In genomic region chr14:22104971-22105641, GRCh38 we compare ENCODE assay signal across 24 cellular contexts.
DNase-seq lines count a peak whose midpoint lies in the region; ATAC-seq and TF ChIP-seq lines count a peak whose summit lies in the region.
"Had no signal": no experiment of that assay in that cellular context is flagged by ENCODE, and none has a peak within 500 bp of the region (broad histone marks: within the 10 kb centered on the region; RNA-seq: fewer than 3 reads in every experiment).

No MANE protein-coding gene starts in this region.

- WGBS in thymus, result 25% methylated on average over 8 of the region's 8 CpGs

- no peaks in the 10 kb centered on the region for H3K9me3 ChIP-seq in thymus (ENCODE audit: control insufficient read depth)
- H3K9me3 ChIP-seq: uterus had no signal

- H3K4me1 Mint-ChIP-seq in activated naive CD4-positive, alpha-beta T cell treated with anti-CD3 and anti-CD28 coated beads for 36 hours (ENCODE audit: low read depth), result peaks cover 26% of the 10 kb centered on the region
- H3K4me1 Mint-ChIP-seq in T-cell (peaks cover 0 to 19% (median 13%) of the 10 kb centered on the region in 3 donors), CD14-positive monocyte (peaks cover 1% of the 10 kb centered on the region)
- peaks cover 16% of the 10 kb centered on the region for H3K4me1 Mint-ChIP-seq in activated naive CD8-positive, alpha-beta T cell treated with anti-CD3 and anti-CD28 coated beads, Interleukin-2, amount 50 U/mL, for 24 hours

- H3K27me3 Mint-ChIP-seq in activated naive CD4-positive, alpha-beta T cell treated with anti-CD3 and anti-CD28 coated beads for 36 hours (ENCODE audit: low read depth), result no peaks in the 10 kb centered on the region
- H3K27me3 Mint-ChIP-seq in T-cell, result no peaks in the 10 kb centered on the region
- H3K27me3 Mint-ChIP-seq in activated naive CD8-positive, alpha-beta T cell treated with anti-CD3 and anti-CD28 coated beads, Interleukin-2, amount 50 U/mL, for 24 hours, result no peaks in the 10 kb centered on the region
- no peaks in the 10 kb centered on the region for H3K27me3 Mint-ChIP-seq in CD14-positive monocyte (ENCODE audit: low read depth in 3 of 3)

- peak overlapping the region; percentile 64 for H3K27ac ChIP-seq in thymus (ENCODE audit: low read depth)
- H3K27ac ChIP-seq: cardiac muscle cell, SK-N-MC, skin epidermis, uterus, WERI-Rb-1 had no signal

- CTCF ChIA-PET in activated naive CD4-positive, alpha-beta T cell treated with anti-CD3 and anti-CD28 coated beads for 36 hours (lab: Charles Lee), result interaction anchor here (0.7 to 1.8 kb wide), 3 partner anchors 22 to 601 kb away, joined by 3 to 8 read pairs (median 4); no protein-coding TSS in a partner anchor
- CTCF ChIA-PET in T-cell (lab: Charles Lee), result interaction anchor here in 1 of 2 donors (1.4 kb wide), 1 partner anchor 9 kb away, joined by 4 read pairs; no protein-coding TSS in a partner anchor

- peaks cover 25% of the 10 kb centered on the region for H3K4me1 ChIP-seq in thymus (ENCODE audit: control insufficient read depth, insufficient read depth, low read length)
- H3K4me1 ChIP-seq: uterus had no signal

- H3K27me3 ChIP-seq in thymus (ENCODE audit: control insufficient read depth, insufficient read depth), result no peaks in the 10 kb centered on the region
- H3K27me3 ChIP-seq: cardiac muscle cell, uterus had no signal

- peak overlapping the region; percentile 42 for H3K4me3 ChIP-seq in thymus (ENCODE audit: low read length)
- H3K4me3 ChIP-seq: cardiac muscle cell, SK-N-MC, skin epidermis, uterus had no signal

- peak in 3 of 4 experiments; percentile 12 to 43 (median 19) for ATAC-seq in T-cell (replicated peaks in 1 of 4)
- ATAC-seq in activated naive CD8-positive, alpha-beta T cell treated with anti-CD3 and anti-CD28 coated beads, Interleukin-2, amount 50 U/mL, for 24 hours, result peak; percentile 45
- ATAC-seq: left lobe of liver had no signal

- intact Hi-C loops in activated naive CD4-positive, alpha-beta T cell treated with anti-CD3 and anti-CD28 coated beads for 36 hours (cut with micrococcal nuclease), result loop anchor here (5.0 kb wide), 1 partner anchor 33 kb away; no protein-coding TSS in a partner anchor
- intact Hi-C loops in CD14-positive monocyte (cut with micrococcal nuclease), result no loop called here

- no peaks in the 10 kb centered on the region for H3K36me3 ChIP-seq in thymus (ENCODE audit: control insufficient read depth, insufficient read depth)
- H3K36me3 ChIP-seq: cardiac muscle cell, uterus, WERI-Rb-1 had no signal

- H3K27ac Mint-ChIP-seq in activated naive CD4-positive, alpha-beta T cell treated with anti-CD3 and anti-CD28 coated beads for 36 hours, result peak overlapping the region; percentile 84
- H3K27ac Mint-ChIP-seq in T-cell (peak overlapping the region; percentile 75 to 79), CD14-positive monocyte (no peak overlapping the region)
- H3K27ac Mint-ChIP-seq in activated naive CD8-positive, alpha-beta T cell treated with anti-CD3 and anti-CD28 coated beads, Interleukin-2, amount 50 U/mL, for 24 hours, result peak overlapping the region; percentile 78

- H3K9me3 Mint-ChIP-seq in activated naive CD4-positive, alpha-beta T cell treated with anti-CD3 and anti-CD28 coated beads for 36 hours, result no peaks in the 10 kb centered on the region
- no peaks in the 10 kb centered on the region for H3K9me3 Mint-ChIP-seq in T-cell
- H3K9me3 Mint-ChIP-seq in activated naive CD8-positive, alpha-beta T cell treated with anti-CD3 and anti-CD28 coated beads, Interleukin-2, amount 50 U/mL, for 24 hours, result no peaks in the 10 kb centered on the region
- no peaks in the 10 kb centered on the region for H3K9me3 Mint-ChIP-seq in CD14-positive monocyte

- DNase-seq in activated naive CD4-positive, alpha-beta T cell treated with anti-CD3 and anti-CD28 coated beads for 36 hours, result no peak
- no peak for DNase-seq in activated naive CD4-positive, alpha-beta T cell (lab: John Stamatoyannopoulos, UW)
- DNase-seq in T-cell (no peak), NK-92 (lab: John Stamatoyannopoulos, UW; ENCODE audit: unreplicated experiment) (no peak), CD14-positive monocyte (ENCODE audit: low spot score) (no peak)
- no peak for DNase-seq in activated naive CD8-positive, alpha-beta T cell treated with anti-CD3 and anti-CD28 coated beads, Interleukin-2, amount 50 U/mL, for 24 hours
- DNase-seq: anterior cingulate cortex; C1 segment of cervical spinal cord; hypothalamus; IMR-90; mesenchymal stem cell; NCI-H1092 treated with DMSO at 0.1 percent for 48 hours; NCI-H2029 treated with DMSO at 0.1 percent for 48 hours; NCI-H2227 treated with DMSO at 0.1 percent for 48 hours; occipital lobe; stimulated activated CD4-positive, alpha-beta T cell treated with anti-CD3 and anti-CD28 coated beads, Interleukin-1b, Interleukin-23, amount 100 ng/mL, for 48 hours; T-helper 9 cell; uterus; WERI-Rb-1 had no signal

- POLR2A ChIA-PET in T-cell (lab: Charles Lee), result no interaction called here

- no peaks in the 10 kb centered on the region for H3K36me3 Mint-ChIP-seq in activated naive CD4-positive, alpha-beta T cell treated with anti-CD3 and anti-CD28 coated beads for 36 hours (ENCODE audit: low read depth)
- no peaks in the 10 kb centered on the region for H3K36me3 Mint-ChIP-seq in T-cell
- no peaks in the 10 kb centered on the region for H3K36me3 Mint-ChIP-seq in activated naive CD8-positive, alpha-beta T cell treated with anti-CD3 and anti-CD28 coated beads, Interleukin-2, amount 50 U/mL, for 24 hours (ENCODE audit: low read depth)
- no peaks in the 10 kb centered on the region for H3K36me3 Mint-ChIP-seq in CD14-positive monocyte

- TF ChIP-seq CTCF in CD14-positive monocyte (IDR thresholded peaks at IDR 0.05), result no peak

- H3K4me3 Mint-ChIP-seq in activated naive CD4-positive, alpha-beta T cell treated with anti-CD3 and anti-CD28 coated beads for 36 hours, result peak overlapping the region; percentile 51
- H3K4me3 Mint-ChIP-seq in T-cell (peak overlapping the region; percentile 7 to 50 (median 37)), CD14-positive monocyte (no peak overlapping the region)
- H3K4me3 Mint-ChIP-seq in activated naive CD8-positive, alpha-beta T cell treated with anti-CD3 and anti-CD28 coated beads, Interleukin-2, amount 50 U/mL, for 24 hours, result peak overlapping the region; percentile 64

Comparison
In these comparisons a context has a peak if more than half of its experiments do, and no peak if none do; other contexts are left out.
1. H3K27ac Mint-ChIP-seq: peak in activated naive CD4-positive, alpha-beta T cell treated with anti-CD3 and anti-CD28 coated beads for 36 hours (single experiment), T-cell (2 of 2) and activated naive CD8-positive, alpha-beta T cell treated with anti-CD3 and anti-CD28 coated beads, Interleukin-2, amount 50 U/mL, for 24 hours (single experiment); none in CD14-positive monocyte (0 of 7).
2. H3K4me3 Mint-ChIP-seq: peak in activated naive CD4-positive, alpha-beta T cell treated with anti-CD3 and anti-CD28 coated beads for 36 hours (single experiment), T-cell (3 of 3) and activated naive CD8-positive, alpha-beta T cell treated with anti-CD3 and anti-CD28 coated beads, Interleukin-2, amount 50 U/mL, for 24 hours (single experiment); none in CD14-positive monocyte (0 of 2).